21 cellular contexts compared by ENCODE assay signal in the genomic region with DNA sequence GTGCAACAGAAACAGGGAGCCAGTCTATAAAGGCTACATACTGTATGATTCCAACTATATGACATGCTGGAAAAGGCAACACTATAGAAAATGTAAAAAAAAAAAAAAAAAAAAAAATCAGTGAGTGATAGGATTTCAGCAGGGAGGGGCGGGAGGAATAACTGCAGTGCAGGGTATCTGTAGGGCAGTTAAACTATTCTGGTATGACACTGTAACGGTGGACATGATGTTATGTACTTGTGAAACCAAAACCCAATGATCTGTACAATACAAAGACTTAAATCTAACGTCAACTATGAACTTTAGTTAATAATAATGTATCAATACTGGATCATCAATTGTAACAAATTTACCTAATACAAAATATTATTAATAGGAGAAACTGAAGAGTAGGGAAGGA.
"Had no signal": no experiment of that assay in that cellular context is flagged by ENCODE, and none has a peak within 500 bp of the region (broad histone marks: within the 10 kb centered on the region; RNA-seq: fewer than 3 reads in every experiment).

No MANE protein-coding gene starts in this region.

- DNase-seq: islet precursor cell; left ventricle myocardium inferior; midbrain; mucosa of descending colon; naive thymus-derived CD4-positive, alpha-beta T cell; ovary; retina; right cardiac atrium; stimulated activated CD4-positive, alpha-beta T cell treated with anti-CD3 and anti-CD28 coated beads, Interleukin-4, amount 100 ng/mL, for 24 hours; stimulated activated naive CD4-positive, alpha-beta T cell; tibial artery; trophoblast cell; upper lobe of right lung had no signal

- H3K36me3 ChIP-seq: left ventricle myocardium inferior, ovary, suprapubic skin, thoracic aorta, tibial artery, upper lobe of right lung had no signal

- H3K4me3 ChIP-seq: left ventricle myocardium inferior, lung, mucosa of descending colon, ovary, skin epidermis, suprapubic skin, thoracic aorta, tibial artery, upper lobe of right lung had no signal

- H3K27ac ChIP-seq: left ventricle myocardium inferior, ovary, skin epidermis, suprapubic skin, thoracic aorta, tibial artery, upper lobe of right lung had no signal

- H3K27me3 ChIP-seq: ovary, suprapubic skin, tibial artery, upper lobe of right lung had no signal

- H3K4me1 ChIP-seq: suprapubic skin had no signal

- ATAC-seq: mucosa of descending colon; naive thymus-derived CD4-positive, alpha-beta T cell; natural killer cell treated with Interleukin-12 subunit alpha and Interleukin-12 subunit beta and Interleukin-15 and Interleukin-18, amount 100 ng/mL, for 72 hours; right cardiac atrium; sciatic nerve; stimulated activated effector memory CD8-positive, alpha-beta T cell treated with anti-CD3 and anti-CD28 coated beads, Interleukin-12 subunit alpha, Interleukin-12 subunit beta, amount 100 ng/mL, for 72 hours; upper lobe of right lung had no signal

- H3K9me3 ChIP-seq: suprapubic skin, upper lobe of right lung had no signal

- FAIRE-seq: urothelium cell line had no signal
